ENCODE assay signal across 24 cellular contexts in the genomic region with DNA sequence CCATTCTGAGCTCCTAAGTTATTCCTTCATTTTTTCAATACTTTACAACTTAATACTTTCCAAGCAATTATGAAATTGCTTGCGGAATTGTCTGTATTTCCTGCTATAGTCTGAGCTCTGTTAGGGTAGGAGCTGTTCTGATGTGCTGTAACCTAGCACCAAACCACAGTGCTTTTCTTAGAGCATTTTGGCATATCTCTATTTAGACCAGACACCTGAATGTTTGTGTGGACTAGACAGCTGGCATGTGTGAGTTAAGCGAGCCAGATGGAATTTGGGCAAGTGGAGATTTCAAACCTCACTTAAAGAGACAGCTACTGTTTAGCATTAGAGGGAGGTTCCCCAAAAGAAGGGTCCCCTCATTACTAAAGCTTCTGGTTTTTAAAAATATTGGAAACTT.
DNase-seq lines count a peak whose midpoint lies in the region; ATAC-seq and TF ChIP-seq lines count a peak whose summit lies in the region.
"Had no signal": no experiment of that assay in that cellular context is flagged by ENCODE, and none has a peak within 500 bp of the region (broad histone marks: within the 10 kb centered on the region; RNA-seq: fewer than 3 reads in every experiment).

No MANE protein-coding gene starts in this region.

- H3K4me2 ChIP-seq in mesenchymal stem cell (ENCODE audit: low read length, poor library complexity, severe bottlenecking): no peak overlapping the region

- no peak overlapping the region for H3K4ac ChIP-seq in mesenchymal stem cell (ENCODE audit: low read depth in 1 of 2, low read length in 2 of 2)

- no peaks in the 10 kb centered on the region for H3K79me1 ChIP-seq in mesenchymal stem cell (replicated peaks; ENCODE audit: low read length, poor library complexity, severe bottlenecking)

- H2BK12ac ChIP-seq in mesenchymal stem cell (ENCODE audit: low read length in 2 of 2): no peak overlapping the region

- TF ChIP-seq CTCF in left ventricle myocardium inferior (IDR thresholded peaks at IDR 0.05; ENCODE audit: borderline replicate concordance) (no peak), upper lobe of right lung (IDR thresholded peaks at IDR 0.05) (no peak), dorsolateral prefrontal cortex (IDR thresholded peaks at IDR 0.05 in 54 of 56, conservative IDR thresholded peaks at IDR 0.05 in 2 of 56; ENCODE audit: low read depth in 1 of 56, partially characterized antibody in 56 of 56) (no peak)

- H3K9ac ChIP-seq in mesenchymal stem cell (ENCODE audit: low read length): no peak overlapping the region

- no peak overlapping the region for H3K27ac ChIP-seq in SJCRH30
- peak overlapping the region; percentile 40 for H3K27ac ChIP-seq in left ventricle myocardium inferior (replicated peaks)
- no peak overlapping the region for H3K27ac ChIP-seq in upper lobe of right lung
- H3K27ac ChIP-seq in mesenchymal stem cell (ENCODE audit: low read length, poor library complexity, severe bottlenecking): no peak overlapping the region
- H3K27ac ChIP-seq in dorsolateral prefrontal cortex: no peak overlapping the region
- H3K27ac ChIP-seq: C4-2B had no signal

- no peaks in the 10 kb centered on the region for H3K4me1 ChIP-seq in SJCRH30
- H3K4me1 ChIP-seq in left ventricle myocardium inferior: peaks cover 7% of the 10 kb centered on the region
- H3K4me1 ChIP-seq in upper lobe of right lung: no peaks in the 10 kb centered on the region
- H3K4me1 ChIP-seq in mesenchymal stem cell (ENCODE audit: control insufficient read depth, insufficient read depth, low read depth, low read length): no peaks in the 10 kb centered on the region
- H3K4me1 ChIP-seq: Caco-2 had no signal

- H4K8ac ChIP-seq in mesenchymal stem cell (ENCODE audit: low read length): no peak overlapping the region

- H3K4me3 ChIP-seq in SJCRH30 (no peak overlapping the region), left ventricle myocardium inferior (no peak overlapping the region), upper lobe of right lung (no peak overlapping the region), mesenchymal stem cell (ENCODE audit: insufficient read depth in 1 of 2, low read depth in 1 of 2, low read length in 2 of 2) (no peak overlapping the region), dorsolateral prefrontal cortex (no peak overlapping the region)

- H2BK5ac ChIP-seq in mesenchymal stem cell (ENCODE audit: low read depth, low read length, poor library complexity, severe bottlenecking): no peak overlapping the region

- H4K91ac ChIP-seq in mesenchymal stem cell (ENCODE audit: low read length): no peak overlapping the region

- DNase-seq in NCI-H82 (lab: John Stamatoyannopoulos, UW) (peak; percentile 12), NCI-H82 treated with DMSO at 0.1 percent for 48 hours (lab: John Stamatoyannopoulos, UW; ENCODE audit: unreplicated experiment) (no peak), SJCRH30 (peak; percentile 15 to 50), left ventricle myocardium inferior (no peak), upper lobe of right lung (no peak), mesenchymal stem cell (no peak), dorsolateral prefrontal cortex (no peak)
- DNase-seq: activated CD4-positive, alpha-beta T cell treated with anti-CD3 and anti-CD28 coated beads, Interleukin-2, amount 50 U/mL, for 48 hours; activated CD4-positive, CD25-positive, alpha-beta regulatory T cell treated with anti-CD3 and anti-CD28 coated beads, Interleukin-2, amount 50 U/mL, for 72 hours; activated T-cell treated with anti-CD3 and anti-CD28 coated beads, Interleukin-2, amount 50 U/mL, for 72 hours; Caco-2; DMS79 treated with DMSO at 0.1 percent for 48 hours; GF-D8; islet precursor cell; MV-4-11; naive thymus-derived CD4-positive, alpha-beta T cell; NCI-H1436; NCI-H2107; nucleus accumbens; SHP77; substantia nigra had no signal

- H3K14ac ChIP-seq in mesenchymal stem cell (ENCODE audit: low read length in 2 of 2): no peak overlapping the region

- H2BK15ac ChIP-seq in mesenchymal stem cell (ENCODE audit: low read depth, poor library complexity, severe bottlenecking): no peak overlapping the region

- H3K9me3 ChIP-seq in SJCRH30 (replicated peaks) (0 out of 2 replicates have a peak, but pooled peaks cover 2% of the 10 kb centered on the region), left ventricle myocardium inferior (replicated peaks) (no peaks in the 10 kb centered on the region), upper lobe of right lung (no peaks in the 10 kb centered on the region), mesenchymal stem cell (ENCODE audit: control insufficient read depth, low read length) (no peaks in the 10 kb centered on the region)
- H3K9me3 ChIP-seq: Caco-2 had no signal

- H3K36me3 ChIP-seq in SJCRH30 (no peaks in the 10 kb centered on the region), left ventricle myocardium inferior (no peaks in the 10 kb centered on the region), upper lobe of right lung (no peaks in the 10 kb centered on the region), mesenchymal stem cell (ENCODE audit: control insufficient read depth in 1 of 2, insufficient read depth in 2 of 2, low read depth in 1 of 2, low read length in 2 of 2) (no peaks in the 10 kb centered on the region)

- H2AK5ac ChIP-seq in mesenchymal stem cell (ENCODE audit: low read length, severe bottlenecking): no peak overlapping the region

- intact Hi-C loops in left ventricle myocardium inferior (cut with micrococcal nuclease): no loop called here
- intact Hi-C loops in upper lobe of right lung (cut with DNase I): no loop called here
- intact Hi-C loops in dorsolateral prefrontal cortex (cut with DNase I): no loop called here

- H2BK120ac ChIP-seq in mesenchymal stem cell (ENCODE audit: low read depth, low read length): no peak overlapping the region

- 64% methylated on average over 2 of the region's 2 CpGs for WGBS in mesenchymal stem cell

- no peaks in the 10 kb centered on the region for H3K27me3 ChIP-seq in SJCRH30
- no peaks in the 10 kb centered on the region for H3K27me3 ChIP-seq in left ventricle myocardium inferior (ENCODE audit: low read depth)
- no peaks in the 10 kb centered on the region for H3K27me3 ChIP-seq in upper lobe of right lung
- no peaks in the 10 kb centered on the region for H3K27me3 ChIP-seq in mesenchymal stem cell (ENCODE audit: control insufficient read depth in 1 of 2, insufficient read depth in 1 of 2, low read length in 2 of 2)
- peaks cover 0 to 7% (median 0%) of the 10 kb centered on the region in 45 donors for H3K27me3 ChIP-seq in dorsolateral prefrontal cortex

- ATAC-seq in upper lobe of right lung: peak; percentile 35
- ATAC-seq in HG03469 (IDR thresholded peaks at IDR 0.05; ENCODE audit: unreplicated experiment): no peak
- ATAC-seq: activated T-cell treated with anti-CD3 and anti-CD28 coated beads, Interleukin-2, amount 50 U/mL, for 72 hours; naive thymus-derived CD4-positive, alpha-beta T cell; stimulated activated effector memory CD8-positive, alpha-beta T cell treated with anti-CD3 and anti-CD28 coated beads, Interleukin-12 subunit alpha, Interleukin-12 subunit beta, amount 100 ng/mL, for 72 hours had no signal

- no peak overlapping the region for H2AFZ ChIP-seq in mesenchymal stem cell (ENCODE audit: low read depth, low read length)

- H3K18ac ChIP-seq in mesenchymal stem cell (ENCODE audit: low read depth in 1 of 2, low read length in 2 of 2): no peak overlapping the region

- no peak overlapping the region for H3K23ac ChIP-seq in mesenchymal stem cell (ENCODE audit: low read length in 2 of 2)

Comparison
In these comparisons a context has a peak if more than half of its experiments do, and no peak if none do; other contexts are left out.
1. DNase-seq: peak in NCI-H82 (single experiment) and SJCRH30 (2 of 2); none in NCI-H82 treated with DMSO at 0.1 percent for 48 hours (single experiment), left ventricle myocardium inferior (single experiment), upper lobe of right lung (single experiment), mesenchymal stem cell (single experiment) and dorsolateral prefrontal cortex (0 of 10).